ENCODE assay signal across 21 cellular contexts in the genomic region with DNA sequence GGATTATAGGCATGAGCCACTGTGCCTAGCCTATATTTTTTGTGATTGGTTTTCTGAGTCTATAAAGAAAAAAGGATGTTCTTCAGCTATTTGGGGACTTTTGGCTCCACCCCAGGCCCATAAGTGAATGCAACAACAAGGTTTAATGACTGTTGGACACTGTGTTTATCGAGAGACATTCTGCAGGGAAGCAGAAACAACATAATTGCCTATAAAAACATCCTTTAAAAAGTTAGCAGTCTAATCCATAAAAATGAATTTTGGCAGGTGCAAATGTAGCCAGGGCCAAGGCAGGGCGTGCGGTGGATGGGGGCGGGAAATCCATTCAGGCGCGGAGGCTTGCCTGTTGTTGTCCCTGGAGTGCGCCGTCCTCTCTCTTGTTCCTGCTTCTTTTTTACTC.
"Had no signal": no experiment of that assay in that cellular context is flagged by ENCODE, and none has a peak within 500 bp of the region (broad histone marks: within the 10 kb centered on the region; RNA-seq: fewer than 3 reads in every experiment).

No MANE protein-coding gene starts in this region.

- H3K9ac ChIP-seq: KMS-11, SK-N-SH had no signal

- H3K9me2 ChIP-seq: SK-N-SH had no signal

- H3K36me3 ChIP-seq: MG63 had no signal

- DNase-seq: MG63; NCI-H1092 treated with DMSO at 0.1 percent for 48 hours; NCI-H1417 treated with DMSO at 0.1 percent for 48 hours; NCI-H146; NCI-H1694 treated with DMSO at 0.1 percent for 48 hours; NCI-H1930; NCI-H2081; NCI-H2107; NCI-H2227 treated with DMSO at 0.1 percent for 48 hours; NCI-H524; NCI-H526 treated with DMSO at 0.1 percent for 48 hours; NCI-H748 treated with DMSO at 0.1 percent for 48 hours; NK-92 treated with Interleukin-12 subunit alpha and Interleukin-12 subunit beta, amount 100 ng/mL, for 24 hours; PC-3; SHP77; SK-N-SH; SW 1271 had no signal

- H3K27ac ChIP-seq: HL-60, KMS-11, RWPE1 had no signal

- H3K9me3 ChIP-seq: MG63, SK-N-SH had no signal

- H3K4me3 ChIP-seq: K562, MG63 had no signal

- H3K4me2 ChIP-seq: KMS-11, SK-N-SH had no signal

- H3K27me3 ChIP-seq: MG63 had no signal
